ENCODE assay signal across 10 cellular contexts in genomic region chr16:11582157-11582814, GRCh38. TPM values are rescaled to one million over a fixed set of nuclear protein-coding genes. Genes with fewer than 3 reads are reported as not detected.
DNase-seq lines count a peak whose midpoint lies in the region; ATAC-seq and TF ChIP-seq lines count a peak whose summit lies in the region.
"Had no signal": no experiment of that assay in that cellular context is flagged by ENCODE, and none has a peak within 500 bp of the region (broad histone marks: within the 10 kb centered on the region; RNA-seq: fewer than 3 reads in every experiment).

No MANE protein-coding gene starts in this region.

- H3K79me2 ChIP-seq in trophoblast cell (ENCODE audit: control insufficient read depth, insufficient read depth, low read length, poor library complexity): peaks cover 16% of the 10 kb centered on the region

- no peaks in the 10 kb centered on the region for H3K36me3 ChIP-seq in trophoblast cell (ENCODE audit: control insufficient read depth in 1 of 2, insufficient read depth in 2 of 2, low read length in 2 of 2)

- no peaks in the 10 kb centered on the region for H3K27me3 ChIP-seq in CD4-positive, alpha-beta T cell (ENCODE audit: control insufficient read depth, insufficient read depth, low read length)
- H3K27me3 ChIP-seq in trophoblast cell (ENCODE audit: insufficient read depth, low read length): no peaks in the 10 kb centered on the region
- H3K27me3 ChIP-seq: testis had no signal

- no peak overlapping the region for H2AFZ ChIP-seq in trophoblast cell (ENCODE audit: insufficient read depth, low read length, poor library complexity)

- no peak overlapping the region for H2BK12ac ChIP-seq in trophoblast cell (ENCODE audit: low read length)

- H3K4ac ChIP-seq in trophoblast cell (ENCODE audit: low read depth, low read length): no peak overlapping the region

- intact Hi-C loops in CD4-positive, alpha-beta T cell (cut with DNase I, micrococcal nuclease): loop anchor here (5.0 kb wide), 4 partner anchors 35 to 60 kb away; no protein-coding TSS in a partner anchor

- no peaks in the 10 kb centered on the region for H3K9me3 Mint-ChIP-seq in CD4-positive, alpha-beta T cell
- no peaks in the 10 kb centered on the region for H3K9me3 Mint-ChIP-seq in activated T-helper 17 cell treated with anti-CD3 and anti-CD28 coated beads, Interleukin-2, amount 50 U/mL, for 72 hours
- no peaks in the 10 kb centered on the region for H3K9me3 Mint-ChIP-seq in natural killer cell treated with Interleukin-12 subunit alpha and Interleukin-12 subunit beta and Interleukin-15 and Interleukin-18, amount 100 ng/mL, for 72 hours

- H3K4me1 Mint-ChIP-seq in CD4-positive, alpha-beta T cell (ENCODE audit: low read depth): peaks cover 86% of the 10 kb centered on the region
- H3K4me1 Mint-ChIP-seq in activated T-helper 17 cell treated with anti-CD3 and anti-CD28 coated beads, Interleukin-2, amount 50 U/mL, for 72 hours: peaks cover 21% of the 10 kb centered on the region
- H3K4me1 Mint-ChIP-seq in natural killer cell treated with Interleukin-12 subunit alpha and Interleukin-12 subunit beta and Interleukin-15 and Interleukin-18, amount 100 ng/mL, for 72 hours (ENCODE audit: low read depth in 2 of 2): peaks cover 61 to 70% of the 10 kb centered on the region in 2 donors

- H3K9ac ChIP-seq in trophoblast cell (ENCODE audit: low read length): no peak overlapping the region

- H3K36me3 Mint-ChIP-seq in CD4-positive, alpha-beta T cell (ENCODE audit: low read depth): peaks cover 72% of the 10 kb centered on the region
- H3K36me3 Mint-ChIP-seq in activated T-helper 17 cell treated with anti-CD3 and anti-CD28 coated beads, Interleukin-2, amount 50 U/mL, for 72 hours (ENCODE audit: low read depth): peaks cover 69% of the 10 kb centered on the region
- no peaks in the 10 kb centered on the region for H3K36me3 Mint-ChIP-seq in natural killer cell treated with Interleukin-12 subunit alpha and Interleukin-12 subunit beta and Interleukin-15 and Interleukin-18, amount 100 ng/mL, for 72 hours

- no peak overlapping the region for H3K23ac ChIP-seq in trophoblast cell (ENCODE audit: low read length)

- no peak for ATAC-seq in CD4-positive, alpha-beta T cell (ENCODE audit: poor library complexity)
- ATAC-seq in activated T-helper 17 cell treated with anti-CD3 and anti-CD28 coated beads, Interleukin-2, amount 50 U/mL, for 72 hours (replicated peaks): peak; percentile 33
- no peak for ATAC-seq in natural killer cell treated with Interleukin-12 subunit alpha and Interleukin-12 subunit beta and Interleukin-15 and Interleukin-18, amount 100 ng/mL, for 72 hours
- ATAC-seq in GM18505 (IDR thresholded peaks at IDR 0.05; ENCODE audit: unreplicated experiment): no peak
- ATAC-seq in GM19324 (IDR thresholded peaks at IDR 0.05; ENCODE audit: low FRiP score, unreplicated experiment): no peak

- H3K4me1 ChIP-seq in trophoblast cell (ENCODE audit: control insufficient read depth in 1 of 2, insufficient read depth in 2 of 2, low read length in 2 of 2): peaks cover 9 to 13% of the 10 kb centered on the region in 2 experiments

- H3K27ac ChIP-seq in CD4-positive, alpha-beta T cell (ENCODE audit: low read depth, low read length): peak overlapping the region; percentile 42
- no peak overlapping the region for H3K27ac ChIP-seq in trophoblast cell (ENCODE audit: low read depth, low read length)

- peak overlapping the region; percentile 91 for H3K27ac Mint-ChIP-seq in CD4-positive, alpha-beta T cell
- H3K27ac Mint-ChIP-seq in activated T-helper 17 cell treated with anti-CD3 and anti-CD28 coated beads, Interleukin-2, amount 50 U/mL, for 72 hours: peak overlapping the region; percentile 70
- peak overlapping the region; percentile 89 to 93 for H3K27ac Mint-ChIP-seq in natural killer cell treated with Interleukin-12 subunit alpha and Interleukin-12 subunit beta and Interleukin-15 and Interleukin-18, amount 100 ng/mL, for 72 hours

- no peak for DNase-seq in CD4-positive, alpha-beta T cell
- DNase-seq in GM20000 (ENCODE audit: low spot score): peak; percentile 67
- peak; percentile 15 for DNase-seq in natural killer cell treated with Interleukin-12 subunit alpha and Interleukin-12 subunit beta and Interleukin-15 and Interleukin-18, amount 100 ng/mL, for 72 hours (ENCODE audit: low spot score)
- no peak for DNase-seq in trophoblast cell
- no peak for DNase-seq in DMS53 (lab: John Stamatoyannopoulos, UW)
- DNase-seq: DMS 273 treated with DMSO at 0.1 percent for 48 hours, testis had no signal

- H2BK5ac ChIP-seq in trophoblast cell (ENCODE audit: low read depth, low read length, poor library complexity): no peak overlapping the region

- H3K9me3 ChIP-seq in CD4-positive, alpha-beta T cell (ENCODE audit: control insufficient read depth, low read length): no peaks in the 10 kb centered on the region
- H3K9me3 ChIP-seq in trophoblast cell (ENCODE audit: insufficient read depth, low read depth, low read length): no peaks in the 10 kb centered on the region
- H3K9me3 ChIP-seq: testis had no signal

- H2BK120ac ChIP-seq in trophoblast cell (ENCODE audit: insufficient read depth, low read length, poor library complexity): no peak overlapping the region

- CTCF ChIA-PET in CD4-positive, alpha-beta T cell (lab: Charles Lee): interaction anchor here (0.8 to 2.9 kb wide), 3 partner anchors 22 to 544 kb away, joined by 3 to 14 read pairs (median 3); no protein-coding TSS in a partner anchor

- H3K18ac ChIP-seq in trophoblast cell (ENCODE audit: low read length): no peak overlapping the region

- H3K4me3 Mint-ChIP-seq in CD4-positive, alpha-beta T cell: peak overlapping the region; percentile 89
- H3K4me3 Mint-ChIP-seq in activated T-helper 17 cell treated with anti-CD3 and anti-CD28 coated beads, Interleukin-2, amount 50 U/mL, for 72 hours: peak overlapping the region; percentile 75
- peak overlapping the region; percentile 96 for H3K4me3 Mint-ChIP-seq in natural killer cell treated with Interleukin-12 subunit alpha and Interleukin-12 subunit beta and Interleukin-15 and Interleukin-18, amount 100 ng/mL, for 72 hours

- no peak overlapping the region for H3K4me3 ChIP-seq in trophoblast cell (ENCODE audit: low read depth, low read length)
- H3K4me3 ChIP-seq: testis had no signal

- H4K8ac ChIP-seq in trophoblast cell (ENCODE audit: low read depth, low read length): no peak overlapping the region

- H3K4me2 ChIP-seq in trophoblast cell (ENCODE audit: low read length): no peak overlapping the region

- no peak overlapping the region for H4K12ac ChIP-seq in trophoblast cell (ENCODE audit: low read depth, low read length)

- no peak for TF ChIP-seq CTCF in CD4-positive, alpha-beta T cell (IDR thresholded peaks at IDR 0.05)
- TF ChIP-seq CTCF in GM20000 (IDR thresholded peaks at IDR 0.05; ENCODE audit: extremely low read depth, missing control alignments): no peak

- POLR2A ChIA-PET in CD4-positive, alpha-beta T cell (lab: Charles Lee): interaction anchor here (1.2 to 3.9 kb wide), 6 partner anchors 20 to 161 kb away, joined by 3 to 55 read pairs (median 10); partner anchors contain the start of gene TXNDC11

- no CpG with 5 or more reads among the region's 7 CpGs for WGBS in trophoblast cell (ENCODE audit: extremely low coverage, insufficient coverage, insufficient read length)

- H4K91ac ChIP-seq in trophoblast cell (ENCODE audit: low read depth, low read length): no peak overlapping the region

- H2AK5ac ChIP-seq in trophoblast cell (ENCODE audit: low read length): no peak overlapping the region

- H3K79me1 ChIP-seq in trophoblast cell (ENCODE audit: low read length): peaks cover 14% of the 10 kb centered on the region

- TF ChIP-seq POLR2A in GM18505 (IDR thresholded peaks at IDR 0.05; ENCODE audit: borderline replicate concordance, extremely low read depth, insufficient read depth, insufficient read length): no peak

- no peaks in the 10 kb centered on the region for H3K27me3 Mint-ChIP-seq in CD4-positive, alpha-beta T cell
- no peaks in the 10 kb centered on the region for H3K27me3 Mint-ChIP-seq in activated T-helper 17 cell treated with anti-CD3 and anti-CD28 coated beads, Interleukin-2, amount 50 U/mL, for 72 hours
- no peaks in the 10 kb centered on the region for H3K27me3 Mint-ChIP-seq in natural killer cell treated with Interleukin-12 subunit alpha and Interleukin-12 subunit beta and Interleukin-15 and Interleukin-18, amount 100 ng/mL, for 72 hours

- H3K14ac ChIP-seq in trophoblast cell (ENCODE audit: low read length): no peak overlapping the region

RNA-seq across cellular contexts. Expression of gene LITAF, which starts 4.4 kb away (rescaled TPM):
- total RNA-seq in CD4-positive, alpha-beta T cell: 100 to 1,000 TPM; 226 to 257 TPM
- total RNA-seq in activated T-helper 17 cell treated with anti-CD3 and anti-CD28 coated beads, Interleukin-2, amount 50 U/mL, for 72 hours: 10 to 100 TPM; 66.0 to 82.9 TPM
- 100 to 1,000 TPM; 112 to 191 TPM for total RNA-seq in natural killer cell treated with Interleukin-12 subunit alpha and Interleukin-12 subunit beta and Interleukin-15 and Interleukin-18, amount 100 ng/mL, for 72 hours
- 110 and 113 TPM in 2 replicates for polyA plus RNA-seq in trophoblast cell (2013)

Comparison
In these comparisons a context has a peak if more than half of its experiments do, and no peak if none do; other contexts are left out.
1. DNase-seq: peak in GM20000 (single experiment) and natural killer cell treated with Interleukin-12 subunit alpha and Interleukin-12 subunit beta and Interleukin-15 and Interleukin-18, amount 100 ng/mL, for 72 hours (single experiment); none in CD4-positive, alpha-beta T cell (0 of 10), trophoblast cell (0 of 2) and DMS53 (single experiment).
2. Peak in every context shown above with its lines, with median percentiles within 50 percentile points of each other: H3K27ac Mint-ChIP-seq and H3K4me3 Mint-ChIP-seq.